ENCODE assay signal across 1 cellular context in the genomic region with DNA sequence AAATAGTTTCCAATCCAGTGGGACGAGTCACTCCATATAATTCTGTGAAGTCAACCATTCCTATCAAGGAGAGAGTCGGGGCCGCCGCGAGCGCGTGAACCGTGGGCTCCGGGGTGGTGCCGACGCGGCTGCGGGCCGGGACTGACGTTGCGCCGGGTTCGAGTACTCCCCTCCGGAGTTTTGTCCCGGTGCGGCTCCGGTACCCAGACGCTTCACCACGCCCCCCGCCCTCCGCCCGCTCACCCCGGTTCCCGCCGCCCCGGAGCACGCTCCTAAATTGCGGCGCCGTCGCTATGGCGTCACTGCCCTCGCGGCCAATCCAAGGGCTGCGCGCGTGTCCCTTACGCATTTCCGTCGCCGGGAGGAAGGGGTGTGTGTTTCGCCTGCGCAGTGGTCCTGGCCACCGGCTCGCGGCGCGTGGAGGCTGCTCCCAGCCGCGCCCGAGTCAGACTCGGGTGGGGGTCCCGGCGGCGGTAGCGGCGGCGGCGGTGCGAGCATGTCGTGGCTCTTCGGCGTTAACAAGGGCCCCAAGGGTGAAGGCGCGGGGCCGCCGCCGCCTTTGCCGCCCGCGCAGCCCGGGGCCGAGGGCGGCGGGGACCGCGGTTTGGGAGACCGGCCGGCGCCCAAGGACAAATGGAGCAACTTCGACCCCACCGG.
A peak's percentile ranks its signal among the peaks of the same experiment; 100 is the strongest.
TF ChIP-seq lines count a peak whose summit lies in the region.

A gene with protein sequence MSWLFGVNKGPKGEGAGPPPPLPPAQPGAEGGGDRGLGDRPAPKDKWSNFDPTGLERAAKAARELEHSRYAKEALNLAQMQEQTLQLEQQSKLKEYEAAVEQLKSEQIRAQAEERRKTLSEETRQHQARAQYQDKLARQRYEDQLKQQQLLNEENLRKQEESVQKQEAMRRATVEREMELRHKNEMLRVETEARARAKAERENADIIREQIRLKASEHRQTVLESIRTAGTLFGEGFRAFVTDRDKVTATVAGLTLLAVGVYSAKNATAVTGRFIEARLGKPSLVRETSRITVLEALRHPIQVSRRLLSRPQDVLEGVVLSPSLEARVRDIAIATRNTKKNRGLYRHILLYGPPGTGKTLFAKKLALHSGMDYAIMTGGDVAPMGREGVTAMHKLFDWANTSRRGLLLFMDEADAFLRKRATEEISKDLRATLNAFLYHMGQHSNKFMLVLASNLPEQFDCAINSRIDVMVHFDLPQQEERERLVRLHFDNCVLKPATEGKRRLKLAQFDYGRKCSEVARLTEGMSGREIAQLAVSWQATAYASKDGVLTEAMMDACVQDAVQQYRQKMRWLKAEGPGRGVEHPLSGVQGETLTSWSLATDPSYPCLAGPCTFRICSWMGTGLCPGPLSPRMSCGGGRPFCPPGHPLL (plus strand): TSS at position 377 of the 657 bp plus-strand sequence. CDS start 120 bp downstream, at position 497.

TF ChIP-seq in K562, 482 proteins besides CTCF, POLR2A, EP300 and RAD21 (continued from another document and continues in another):
- peak; percentile 97 for TF ChIP-seq SIN3B (IDR thresholded peaks at IDR 0.05; ENCODE audit: low read depth)
- TF ChIP-seq SAP30 (IDR thresholded peaks at IDR 0.05; ENCODE audit: borderline replicate concordance, insufficient read depth, low read depth, low read length, poor library complexity, severe bottlenecking), result peak; percentile 79
- TF ChIP-seq MTA3 (IDR thresholded peaks at IDR 0.05; ENCODE audit: borderline replicate concordance), result peak; percentile 96
- TF ChIP-seq, protein P1, sequence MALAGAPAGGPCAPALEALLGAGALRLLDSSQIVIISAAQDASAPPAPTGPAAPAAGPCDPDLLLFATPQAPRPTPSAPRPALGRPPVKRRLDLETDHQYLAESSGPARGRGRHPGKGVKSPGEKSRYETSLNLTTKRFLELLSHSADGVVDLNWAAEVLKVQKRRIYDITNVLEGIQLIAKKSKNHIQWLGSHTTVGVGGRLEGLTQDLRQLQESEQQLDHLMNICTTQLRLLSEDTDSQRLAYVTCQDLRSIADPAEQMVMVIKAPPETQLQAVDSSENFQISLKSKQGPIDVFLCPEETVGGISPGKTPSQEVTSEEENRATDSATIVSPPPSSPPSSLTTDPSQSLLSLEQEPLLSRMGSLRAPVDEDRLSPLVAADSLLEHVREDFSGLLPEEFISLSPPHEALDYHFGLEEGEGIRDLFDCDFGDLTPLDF (CRISPR knock-in tag; IDR thresholded peaks at IDR 0.05), result peak; percentile 74
- TF ChIP-seq, protein P2, sequence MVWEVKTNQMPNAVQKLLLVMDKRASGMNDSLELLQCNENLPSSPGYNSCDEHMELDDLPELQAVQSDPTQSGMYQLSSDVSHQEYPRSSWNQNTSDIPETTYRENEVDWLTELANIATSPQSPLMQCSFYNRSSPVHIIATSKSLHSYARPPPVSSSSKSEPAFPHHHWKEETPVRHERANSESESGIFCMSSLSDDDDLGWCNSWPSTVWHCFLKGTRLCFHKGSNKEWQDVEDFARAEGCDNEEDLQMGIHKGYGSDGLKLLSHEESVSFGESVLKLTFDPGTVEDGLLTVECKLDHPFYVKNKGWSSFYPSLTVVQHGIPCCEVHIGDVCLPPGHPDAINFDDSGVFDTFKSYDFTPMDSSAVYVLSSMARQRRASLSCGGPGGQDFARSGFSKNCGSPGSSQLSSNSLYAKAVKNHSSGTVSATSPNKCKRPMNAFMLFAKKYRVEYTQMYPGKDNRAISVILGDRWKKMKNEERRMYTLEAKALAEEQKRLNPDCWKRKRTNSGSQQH (CRISPR knock-in tag; IDR thresholded peaks at IDR 0.05), result no peak
- TF ChIP-seq, protein P3, sequence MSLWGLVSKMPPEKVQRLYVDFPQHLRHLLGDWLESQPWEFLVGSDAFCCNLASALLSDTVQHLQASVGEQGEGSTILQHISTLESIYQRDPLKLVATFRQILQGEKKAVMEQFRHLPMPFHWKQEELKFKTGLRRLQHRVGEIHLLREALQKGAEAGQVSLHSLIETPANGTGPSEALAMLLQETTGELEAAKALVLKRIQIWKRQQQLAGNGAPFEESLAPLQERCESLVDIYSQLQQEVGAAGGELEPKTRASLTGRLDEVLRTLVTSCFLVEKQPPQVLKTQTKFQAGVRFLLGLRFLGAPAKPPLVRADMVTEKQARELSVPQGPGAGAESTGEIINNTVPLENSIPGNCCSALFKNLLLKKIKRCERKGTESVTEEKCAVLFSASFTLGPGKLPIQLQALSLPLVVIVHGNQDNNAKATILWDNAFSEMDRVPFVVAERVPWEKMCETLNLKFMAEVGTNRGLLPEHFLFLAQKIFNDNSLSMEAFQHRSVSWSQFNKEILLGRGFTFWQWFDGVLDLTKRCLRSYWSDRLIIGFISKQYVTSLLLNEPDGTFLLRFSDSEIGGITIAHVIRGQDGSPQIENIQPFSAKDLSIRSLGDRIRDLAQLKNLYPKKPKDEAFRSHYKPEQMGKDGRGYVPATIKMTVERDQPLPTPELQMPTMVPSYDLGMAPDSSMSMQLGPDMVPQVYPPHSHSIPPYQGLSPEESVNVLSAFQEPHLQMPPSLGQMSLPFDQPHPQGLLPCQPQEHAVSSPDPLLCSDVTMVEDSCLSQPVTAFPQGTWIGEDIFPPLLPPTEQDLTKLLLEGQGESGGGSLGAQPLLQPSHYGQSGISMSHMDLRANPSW (CRISPR knock-in tag; IDR thresholded peaks at IDR 0.05), result no peak
- TF ChIP-seq BHLHE40 (IDR thresholded peaks at IDR 0.05; ENCODE audit: low read length), result peak; percentile 59; the same call in 1 of the 2 replicates
- TF ChIP-seq CCAR2 (IDR thresholded peaks at IDR 0.05; ENCODE audit: low read depth, low read length), result no peak
- TF ChIP-seq DMBX1 (CRISPR knock-in tag; IDR thresholded peaks at IDR 0.05; ENCODE audit: borderline replicate concordance), result no peak
- TF ChIP-seq NFE2L1 (tag; IDR thresholded peaks at IDR 0.05; ENCODE audit: borderline replicate concordance, low read depth), result no peak
- TF ChIP-seq HNRNPL (IDR thresholded peaks at IDR 0.05; ENCODE audit: low read depth, low read length), result no peak
- TF ChIP-seq HNRNPK (IDR thresholded peaks at IDR 0.05; ENCODE audit: low read depth, low read length, poor library complexity, severe bottlenecking), result no peak
- no peak for TF ChIP-seq RBM17 (IDR thresholded peaks at IDR 0.05; ENCODE audit: borderline replicate concordance, low read depth, low read length)
- TF ChIP-seq, protein P4, sequence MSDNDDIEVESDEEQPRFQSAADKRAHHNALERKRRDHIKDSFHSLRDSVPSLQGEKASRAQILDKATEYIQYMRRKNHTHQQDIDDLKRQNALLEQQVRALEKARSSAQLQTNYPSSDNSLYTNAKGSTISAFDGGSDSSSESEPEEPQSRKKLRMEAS (CRISPR knock-in tag; IDR thresholded peaks at IDR 0.05), result peak; percentile 97
- no peak for TF ChIP-seq MECOM (CRISPR knock-in tag; IDR thresholded peaks at IDR 0.05)
- TF ChIP-seq BDP1 (IDR thresholded peaks at IDR 0.05; ENCODE audit: insufficient read depth, insufficient read length), result no peak
- TF ChIP-seq, protein P5, sequence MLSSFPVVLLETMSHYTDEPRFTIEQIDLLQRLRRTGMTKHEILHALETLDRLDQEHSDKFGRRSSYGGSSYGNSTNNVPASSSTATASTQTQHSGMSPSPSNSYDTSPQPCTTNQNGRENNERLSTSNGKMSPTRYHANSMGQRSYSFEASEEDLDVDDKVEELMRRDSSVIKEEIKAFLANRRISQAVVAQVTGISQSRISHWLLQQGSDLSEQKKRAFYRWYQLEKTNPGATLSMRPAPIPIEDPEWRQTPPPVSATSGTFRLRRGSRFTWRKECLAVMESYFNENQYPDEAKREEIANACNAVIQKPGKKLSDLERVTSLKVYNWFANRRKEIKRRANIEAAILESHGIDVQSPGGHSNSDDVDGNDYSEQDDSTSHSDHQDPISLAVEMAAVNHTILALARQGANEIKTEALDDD (IDR thresholded peaks at IDR 0.05), result no peak
- TF ChIP-seq ZKSCAN3 (CRISPR knock-in tag; IDR thresholded peaks at IDR 0.05), result no peak
- TF ChIP-seq GATAD2A (IDR thresholded peaks at IDR 0.05), result no peak
- TF ChIP-seq ZNF143 (CRISPR knock-in tag; IDR thresholded peaks at IDR 0.05), result no peak
- peak; percentile 60 for TF ChIP-seq HNRNPLL (IDR thresholded peaks at IDR 0.05; ENCODE audit: low read depth, low read length, poor library complexity, severe bottlenecking)
- no peak for TF ChIP-seq SMC3 (conservative IDR thresholded peaks at IDR 0.05; ENCODE audit: insufficient read depth, low read depth, low read length)
- TF ChIP-seq SETDB1 (IDR thresholded peaks at IDR 0.05; ENCODE audit: low read length), result no peak
- TF ChIP-seq, protein P6, sequence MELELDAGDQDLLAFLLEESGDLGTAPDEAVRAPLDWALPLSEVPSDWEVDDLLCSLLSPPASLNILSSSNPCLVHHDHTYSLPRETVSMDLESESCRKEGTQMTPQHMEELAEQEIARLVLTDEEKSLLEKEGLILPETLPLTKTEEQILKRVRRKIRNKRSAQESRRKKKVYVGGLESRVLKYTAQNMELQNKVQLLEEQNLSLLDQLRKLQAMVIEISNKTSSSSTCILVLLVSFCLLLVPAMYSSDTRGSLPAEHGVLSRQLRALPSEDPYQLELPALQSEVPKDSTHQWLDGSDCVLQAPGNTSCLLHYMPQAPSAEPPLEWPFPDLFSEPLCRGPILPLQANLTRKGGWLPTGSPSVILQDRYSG (tag; conservative IDR thresholded peaks at IDR 0.05; ENCODE audit: low read depth), result no peak
- no peak for TF ChIP-seq HNRNPH1 (optimal IDR thresholded peaks at IDR 0.05; ENCODE audit: low read depth, low read length)
- peak; percentile 26; the same call in 1 of the 2 replicates for TF ChIP-seq NFE2 (IDR thresholded peaks at IDR 0.05; ENCODE audit: low read depth)
- no peak for TF ChIP-seq ZNF253 (CRISPR knock-in tag; conservative IDR thresholded peaks at IDR 0.05)
- TF ChIP-seq XRCC3 (IDR thresholded peaks at IDR 0.05), result no peak
- no peak for TF ChIP-seq HDAC6 (IDR thresholded peaks at IDR 0.05; ENCODE audit: low read depth, low read length)
- TF ChIP-seq EGR1 (conservative IDR thresholded peaks at IDR 0.05), result peak; percentile 67
- no peak for TF ChIP-seq ZNF764 (CRISPR knock-in tag; IDR thresholded peaks at IDR 0.05; ENCODE audit: low read depth)
- TF ChIP-seq RBM22 (IDR thresholded peaks at IDR 0.05; ENCODE audit: low read depth, low read length, poor library complexity, severe bottlenecking), result no peak
- TF ChIP-seq FUS (optimal IDR thresholded peaks at IDR 0.05; ENCODE audit: low read depth, low read length), result no peak
- peak in 1 of 2 experiments; percentile 27; a peak in 1 of 4 replicates for TF ChIP-seq TRIM24 (IDR thresholded peaks at IDR 0.05)
- TF ChIP-seq BMI1 (IDR thresholded peaks at IDR 0.05; ENCODE audit: low read length), result no peak
- no peak for TF ChIP-seq SMARCA4 (IDR thresholded peaks at IDR 0.05)
- TF ChIP-seq ZNF217 (CRISPR knock-in tag; IDR thresholded peaks at IDR 0.05), result no peak
- peak; percentile 67 for TF ChIP-seq HDAC2 (IDR thresholded peaks at IDR 0.05)
- TF ChIP-seq CHCHD3 (CRISPR knock-in tag; IDR thresholded peaks at IDR 0.05), result no peak
- TF ChIP-seq, protein P7, sequence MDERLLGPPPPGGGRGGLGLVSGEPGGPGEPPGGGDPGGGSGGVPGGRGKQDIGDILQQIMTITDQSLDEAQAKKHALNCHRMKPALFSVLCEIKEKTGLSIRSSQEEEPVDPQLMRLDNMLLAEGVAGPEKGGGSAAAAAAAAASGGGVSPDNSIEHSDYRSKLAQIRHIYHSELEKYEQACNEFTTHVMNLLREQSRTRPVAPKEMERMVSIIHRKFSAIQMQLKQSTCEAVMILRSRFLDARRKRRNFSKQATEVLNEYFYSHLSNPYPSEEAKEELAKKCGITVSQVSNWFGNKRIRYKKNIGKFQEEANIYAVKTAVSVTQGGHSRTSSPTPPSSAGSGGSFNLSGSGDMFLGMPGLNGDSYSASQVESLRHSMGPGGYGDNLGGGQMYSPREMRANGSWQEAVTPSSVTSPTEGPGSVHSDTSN (CRISPR knock-in tag; IDR thresholded peaks at IDR 0.05; ENCODE audit: low read depth), result no peak
- TF ChIP-seq, protein P7 (tag; conservative IDR thresholded peaks at IDR 0.05; ENCODE audit: low read depth), result no peak
- TF ChIP-seq SIRT6 (IDR thresholded peaks at IDR 0.05; ENCODE audit: low read depth, low read length), result no peak
- TF ChIP-seq MAZ (CRISPR knock-in tag; conservative IDR thresholded peaks at IDR 0.05 in 1 of 2, IDR thresholded peaks at IDR 0.05 in 1 of 2), result peak; percentile 84 to 86
- TF ChIP-seq, protein P8, sequence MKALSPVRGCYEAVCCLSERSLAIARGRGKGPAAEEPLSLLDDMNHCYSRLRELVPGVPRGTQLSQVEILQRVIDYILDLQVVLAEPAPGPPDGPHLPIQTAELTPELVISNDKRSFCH (CRISPR knock-in tag; IDR thresholded peaks at IDR 0.05), result no peak
- TF ChIP-seq, protein P8 (tag; IDR thresholded peaks at IDR 0.05), result no peak
- TF ChIP-seq MYBL2 (IDR thresholded peaks at IDR 0.05; ENCODE audit: low read depth), result no peak
- no peak for TF ChIP-seq MYBL2 (CRISPR knock-in tag; IDR thresholded peaks at IDR 0.05; ENCODE audit: borderline replicate concordance)
- no peak for TF ChIP-seq MAFG (tag; conservative IDR thresholded peaks at IDR 0.05)
- TF ChIP-seq, protein P9, sequence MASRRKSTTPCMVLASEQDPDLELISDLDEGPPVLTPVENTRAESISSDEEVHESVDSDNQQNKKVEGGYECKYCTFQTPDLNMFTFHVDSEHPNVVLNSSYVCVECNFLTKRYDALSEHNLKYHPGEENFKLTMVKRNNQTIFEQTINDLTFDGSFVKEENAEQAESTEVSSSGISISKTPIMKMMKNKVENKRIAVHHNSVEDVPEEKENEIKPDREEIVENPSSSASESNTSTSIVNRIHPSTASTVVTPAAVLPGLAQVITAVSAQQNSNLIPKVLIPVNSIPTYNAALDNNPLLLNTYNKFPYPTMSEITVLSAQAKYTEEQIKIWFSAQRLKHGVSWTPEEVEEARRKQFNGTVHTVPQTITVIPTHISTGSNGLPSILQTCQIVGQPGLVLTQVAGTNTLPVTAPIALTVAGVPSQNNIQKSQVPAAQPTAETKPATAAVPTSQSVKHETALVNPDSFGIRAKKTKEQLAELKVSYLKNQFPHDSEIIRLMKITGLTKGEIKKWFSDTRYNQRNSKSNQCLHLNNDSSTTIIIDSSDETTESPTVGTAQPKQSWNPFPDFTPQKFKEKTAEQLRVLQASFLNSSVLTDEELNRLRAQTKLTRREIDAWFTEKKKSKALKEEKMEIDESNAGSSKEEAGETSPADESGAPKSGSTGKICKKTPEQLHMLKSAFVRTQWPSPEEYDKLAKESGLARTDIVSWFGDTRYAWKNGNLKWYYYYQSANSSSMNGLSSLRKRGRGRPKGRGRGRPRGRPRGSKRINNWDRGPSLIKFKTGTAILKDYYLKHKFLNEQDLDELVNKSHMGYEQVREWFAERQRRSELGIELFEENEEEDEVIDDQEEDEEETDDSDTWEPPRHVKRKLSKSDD (conservative IDR thresholded peaks at IDR 0.05; ENCODE audit: low read length), result no peak
- TF ChIP-seq ATF7 (IDR thresholded peaks at IDR 0.05), result peak; percentile 80
- TF ChIP-seq ZNF282 (CRISPR knock-in tag; IDR thresholded peaks at IDR 0.05), result no peak
- no peak for TF ChIP-seq ZNF311 (CRISPR knock-in tag; IDR thresholded peaks at IDR 0.05)
- TF ChIP-seq CEBPB (tag; IDR thresholded peaks at IDR 0.05), result no peak
- TF ChIP-seq STAT5B (CRISPR knock-in tag; IDR thresholded peaks at IDR 0.05), result no peak
